12 cellular contexts compared by ENCODE assay signal in genomic region chr1:192654607-192655389, GRCh38. TPM values are rescaled to one million over a fixed set of nuclear protein-coding genes. Genes with fewer than 3 reads are reported as not detected.
DNase-seq lines count a peak whose midpoint lies in the region; ATAC-seq and TF ChIP-seq lines count a peak whose summit lies in the region.
"Had no signal": no experiment of that assay in that cellular context is flagged by ENCODE, and none has a peak within 500 bp of the region (broad histone marks: within the 10 kb centered on the region; RNA-seq: fewer than 3 reads in every experiment).

No MANE protein-coding gene starts in this region.

- no peaks in the 10 kb centered on the region for H3K9me3 Mint-ChIP-seq in activated CD4-positive, alpha-beta T cell treated with anti-CD3 and anti-CD28 coated beads, Interleukin-2, amount 10 ng/mL, durations not matched to agents 24 days and 14 days

- no peak overlapping the region for H3K4me3 Mint-ChIP-seq in activated CD4-positive, alpha-beta T cell treated with anti-CD3 and anti-CD28 coated beads, Interleukin-2, amount 10 ng/mL, durations not matched to agents 24 days and 14 days

- no peaks in the 10 kb centered on the region for H3K4me1 Mint-ChIP-seq in activated CD4-positive, alpha-beta T cell treated with anti-CD3 and anti-CD28 coated beads, Interleukin-2, amount 10 ng/mL, durations not matched to agents 24 days and 14 days

- H3K4me3 ChIP-seq in cardiac fibroblast (replicated peaks in 1 of 2; ENCODE audit: low read depth in 2 of 2, low read length in 2 of 2) = no peak overlapping the region
- H3K4me3 ChIP-seq: A549 had no signal

- ATAC-seq in GM21737 (IDR thresholded peaks at IDR 0.05; ENCODE audit: unreplicated experiment) = no peak
- ATAC-seq: A549 had no signal

- no peaks in the 10 kb centered on the region for H3K27me3 Mint-ChIP-seq in activated CD4-positive, alpha-beta T cell treated with anti-CD3 and anti-CD28 coated beads, Interleukin-2, amount 10 ng/mL, durations not matched to agents 24 days and 14 days

- intact Hi-C loops in activated CD4-positive, alpha-beta T cell treated with anti-CD3 and anti-CD28 coated beads, Interleukin-2, amount 10 ng/mL, durations not matched to agents 24 days and 14 days (cut with micrococcal nuclease) = loop anchor here (2.0 kb wide), 1 partner anchor 14 kb away; no protein-coding TSS in a partner anchor

- no peak for TF ChIP-seq CTCF in cardiac fibroblast (IDR thresholded peaks at IDR 0.05; ENCODE audit: low read depth, low read length)

- peak; percentile 22 for DNase-seq in activated CD4-positive, alpha-beta T cell treated with anti-CD3 and anti-CD28 coated beads for 48 hours
- DNase-seq in activated CD4-positive, alpha-beta T cell treated with anti-CD3 and anti-CD28 coated beads, Interleukin-2, amount 10 ng/mL, durations not matched to agents 24 days and 14 days = no peak
- DNase-seq in HS-27A (ENCODE audit: low read depth) = peak; percentile 23
- DNase-seq in cardiac fibroblast (ENCODE audit: low read depth in 2 of 2) = peak; percentile 42 to 89
- peak; percentile 71 for DNase-seq in putamen (ENCODE audit: low spot score)
- no peak for DNase-seq in HK-2 (ENCODE audit: unreplicated experiment)
- DNase-seq in NCI-H2171 treated with DMSO at 0.1 percent for 48 hours (lab: John Stamatoyannopoulos, UW) = no peak
- DNase-seq: activated effector memory CD4-positive, alpha-beta T cell treated with anti-CD3 and anti-CD28 coated beads, Interleukin-2, amount 50 U/mL, for 16 hours; DND-41; effector CD8-positive, alpha-beta T cell had no signal

- H3K36me3 Mint-ChIP-seq in activated CD4-positive, alpha-beta T cell treated with anti-CD3 and anti-CD28 coated beads, Interleukin-2, amount 10 ng/mL, durations not matched to agents 24 days and 14 days (ENCODE audit: low read depth) = no peaks in the 10 kb centered on the region

- no peak overlapping the region for H3K27ac Mint-ChIP-seq in activated CD4-positive, alpha-beta T cell treated with anti-CD3 and anti-CD28 coated beads, Interleukin-2, amount 10 ng/mL, durations not matched to agents 24 days and 14 days

RNA-seq across cellular contexts. Expression of gene RGS13, which starts 18.9 kb away (rescaled TPM):
- not detected in 2 replicates for total RNA-seq in activated CD4-positive, alpha-beta T cell treated with anti-CD3 and anti-CD28 coated beads, Interleukin-2, amount 10 ng/mL, durations not matched to agents 24 days and 14 days

Comparison
In these comparisons a context has a peak if more than half of its experiments do, and no peak if none do; other contexts are left out.
1. DNase-seq: peak in activated CD4-positive, alpha-beta T cell treated with anti-CD3 and anti-CD28 coated beads for 48 hours (single experiment), HS-27A (single experiment), cardiac fibroblast (2 of 2) and putamen (single experiment); none in activated CD4-positive, alpha-beta T cell treated with anti-CD3 and anti-CD28 coated beads, Interleukin-2, amount 10 ng/mL, durations not matched to agents 24 days and 14 days (single experiment), HK-2 (single experiment) and NCI-H2171 treated with DMSO at 0.1 percent for 48 hours (single experiment).